30 cellular contexts compared by ENCODE assay signal in genomic region chr11:110445428-110445827, GRCh38.
"Had no signal": no experiment of that assay in that cellular context is flagged by ENCODE, and none has a peak within 500 bp of the region (broad histone marks: within the 10 kb centered on the region; RNA-seq: fewer than 3 reads in every experiment).

No MANE protein-coding gene starts in this region.

- DNase-seq: activated CD4-positive, alpha-beta memory T cell treated with anti-CD3 and anti-CD28 coated beads for 36 hours; activated CD4-positive, alpha-beta T cell treated with anti-CD3 and anti-CD28 coated beads for 36 hours; activated CD4-positive, alpha-beta T cell treated with anti-CD3 and anti-CD28 coated beads, Interleukin-2, amount 10 ng/mL, durations not matched to agents 24 days and 14 days; activated CD4-positive, CD25-positive, alpha-beta regulatory T cell; activated CD4-positive, CD25-positive, alpha-beta regulatory T cell treated with anti-CD3 and anti-CD28 coated beads, Interleukin-2, amount 50 U/mL, for 72 hours; activated CD8-positive, alpha-beta memory T cell treated with anti-CD3 and anti-CD28 coated beads, Interleukin-2, amount 10 ng/mL, durations not matched to agents 7 days and 5 days; activated CD8-positive, alpha-beta memory T cell treated with anti-CD3 and anti-CD28 coated beads, Interleukin-2, amount 50 U/mL, for 4 hours; activated CD8-positive, alpha-beta T cell treated with anti-CD3 and anti-CD28 coated beads, Interleukin-2, amount 10 ng/mL, durations not matched to agents 7 days and 5 days; activated effector memory CD4-positive, alpha-beta T cell treated with anti-CD3 and anti-CD28 coated beads, Interleukin-2, amount 50 U/mL, for 16 hours; activated naive CD4-positive, alpha-beta T cell treated with anti-CD3 and anti-CD28 coated beads for 36 hours; activated naive CD8-positive, alpha-beta T cell treated with anti-CD3 and anti-CD28 coated beads for 36 hours; activated naive CD8-positive, alpha-beta T cell treated with anti-CD3 and anti-CD28 coated beads, Interleukin-2, amount 50 U/mL, for 24 hours; activated T-cell treated with anti-CD3 and anti-CD28 coated beads, Interleukin-2, amount 50 U/mL, for 1 hour; activated T-cell treated with anti-CD3 and anti-CD28 coated beads, Interleukin-2, amount 50 U/mL, for 48 hours; adrenal gland; amygdala; aorta; body of pancreas; caudate nucleus; cortex of kidney; dermis blood vessel endothelial cell; effector CD4-positive, alpha-beta T cell; effector memory CD8-positive, alpha-beta T cell; erythroblast; foreskin melanocyte; T-helper 1 cell; T-helper 17 cell; T1000 had no signal

- H3K9me3 ChIP-seq: adrenal gland, body of pancreas, esophagus muscularis mucosa, gastroesophageal sphincter had no signal

- H3K27ac ChIP-seq: body of pancreas, esophagus muscularis mucosa, gastroesophageal sphincter had no signal

- H3K27me3 ChIP-seq: adrenal gland, body of pancreas, esophagus muscularis mucosa, gastroesophageal sphincter had no signal

- ATAC-seq: activated CD4-positive, alpha-beta T cell treated with anti-CD3 and anti-CD28 coated beads for 36 hours; activated CD8-positive, alpha-beta memory T cell treated with anti-CD3 and anti-CD28 coated beads, Interleukin-2, amount 10 ng/mL, durations not matched to agents 7 days and 5 days; activated CD8-positive, alpha-beta T cell treated with anti-CD3 and anti-CD28 coated beads, Interleukin-2, amount 10 ng/mL, durations not matched to agents 7 days and 5 days; activated naive CD8-positive, alpha-beta T cell treated with anti-CD3 and anti-CD28 coated beads, Interleukin-2, amount 50 U/mL, for 24 hours; body of pancreas; effector memory CD8-positive, alpha-beta T cell; gastroesophageal sphincter; T-helper 17 cell had no signal

- H3K4me3 ChIP-seq: adrenal gland, body of pancreas, esophagus muscularis mucosa, gastroesophageal sphincter had no signal
